ENCODE assay signal across 20 cellular contexts in the genomic region with DNA sequence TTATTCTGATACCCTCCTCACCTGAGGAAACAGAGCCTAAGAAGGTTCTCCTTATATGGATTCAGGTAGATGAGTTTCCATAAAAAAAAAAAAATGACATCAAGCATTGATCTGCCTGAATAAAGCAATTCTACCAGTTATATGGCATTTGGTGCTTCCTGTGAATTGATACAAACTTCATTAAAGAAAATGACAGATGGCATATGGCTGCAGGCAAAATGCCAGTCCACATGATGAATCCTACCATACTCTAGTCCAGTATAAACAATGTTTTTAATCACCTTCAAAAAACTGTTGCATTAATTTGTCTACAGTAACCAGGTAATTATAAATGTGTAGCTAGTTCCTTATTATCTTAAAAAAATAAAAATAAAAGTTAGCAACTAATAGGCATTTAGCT.
DNase-seq lines count a peak whose midpoint lies in the region; ATAC-seq and TF ChIP-seq lines count a peak whose summit lies in the region.
"Had no signal": no experiment of that assay in that cellular context is flagged by ENCODE, and none has a peak within 500 bp of the region (broad histone marks: within the 10 kb centered on the region; RNA-seq: fewer than 3 reads in every experiment).

No MANE protein-coding gene starts in this region.

- no peaks in the 10 kb centered on the region for H3K27me3 Mint-ChIP-seq in activated T-cell treated with anti-CD3 and anti-CD28 coated beads, Interleukin-2, amount 50 U/mL, for 4 hours (ENCODE audit: low read depth)
- H3K27me3 Mint-ChIP-seq: CD4-positive, alpha-beta memory T cell; T-cell had no signal

- H3K9me3 ChIP-seq in mucosa of descending colon: no peaks in the 10 kb centered on the region
- no peaks in the 10 kb centered on the region for H3K9me3 ChIP-seq in aorta (ENCODE audit: control insufficient read depth, low read length)

- H3K4me3 ChIP-seq in mucosa of descending colon (no peak overlapping the region), aorta (ENCODE audit: low read length in 2 of 2) (no peak overlapping the region)

- H3K4me1 Mint-ChIP-seq in activated T-cell treated with anti-CD3 and anti-CD28 coated beads, Interleukin-2, amount 50 U/mL, for 4 hours (ENCODE audit: low read depth): no peaks in the 10 kb centered on the region
- H3K4me1 Mint-ChIP-seq: CD4-positive, alpha-beta memory T cell; T-cell had no signal

- TF ChIP-seq CTCF in mucosa of descending colon (IDR thresholded peaks at IDR 0.05): no peak

- H3K36me3 ChIP-seq in mucosa of descending colon (ENCODE audit: low read depth): no peaks in the 10 kb centered on the region
- no peaks in the 10 kb centered on the region for H3K36me3 ChIP-seq in aorta (ENCODE audit: control insufficient read depth in 1 of 2, insufficient read depth in 2 of 2, low read length in 1 of 2)

- ATAC-seq in mucosa of descending colon: peak; percentile 15
- no peak for ATAC-seq in aorta (ENCODE audit: low FRiP score)
- ATAC-seq in activated T-cell treated with anti-CD3 and anti-CD28 coated beads, Interleukin-2, amount 50 U/mL, for 4 hours: no peak
- ATAC-seq: Panc1, T-cell had no signal

- H3K36me3 Mint-ChIP-seq in activated T-cell treated with anti-CD3 and anti-CD28 coated beads, Interleukin-2, amount 50 U/mL, for 4 hours (ENCODE audit: insufficient read depth): no peaks in the 10 kb centered on the region
- H3K36me3 Mint-ChIP-seq: CD4-positive, alpha-beta memory T cell; T-cell had no signal

- no peak overlapping the region for H3K4me3 Mint-ChIP-seq in activated T-cell treated with anti-CD3 and anti-CD28 coated beads, Interleukin-2, amount 50 U/mL, for 4 hours
- H3K4me3 Mint-ChIP-seq: CD4-positive, alpha-beta memory T cell; T-cell; T-helper 2 cell treated with Interferon-gamma antibody and Interleukin-4, amounts not matched to agents 5 μg/mL and 100 μg/mL, for 36 hours had no signal

- intact Hi-C loops in mucosa of descending colon (cut with DNase I, micrococcal nuclease): no loop called here
- intact Hi-C loops in aorta (cut with DNase I): no loop called here

- peak; percentile 65 for DNase-seq in DMS 273 treated with DMSO at 0.1 percent for 48 hours (lab: John Stamatoyannopoulos, UW)
- DNase-seq in NCI-H1694 (lab: John Stamatoyannopoulos, UW): peak; percentile 62
- DNase-seq in NCI-H524 (lab: John Stamatoyannopoulos, UW): peak; percentile 4 to 77
- DNase-seq in mucosa of descending colon: peak in 1 of 3 donors; percentile 58
- no peak for DNase-seq in aorta
- DNase-seq in activated T-cell treated with anti-CD3 and anti-CD28 coated beads, Interleukin-2, amount 50 U/mL, for 4 hours: no peak
- no peak for DNase-seq in medulla oblongata (ENCODE audit: extremely low spot score)
- DNase-seq: CD4-positive, alpha-beta memory T cell; COR-L47; DMS79; EL; GF-D8; KBM-7; NCI-H1930; NCI-H2107; NCI-H510A treated with DMSO at 0.1 percent for 48 hours; T-cell had no signal

- H3K4me1 ChIP-seq in mucosa of descending colon (ENCODE audit: low read depth) (no peaks in the 10 kb centered on the region), aorta (ENCODE audit: control insufficient read depth in 1 of 2, insufficient read depth in 2 of 2, low read length in 2 of 2) (no peaks in the 10 kb centered on the region)

- H3K27me3 ChIP-seq in aorta (ENCODE audit: control insufficient read depth in 1 of 2, insufficient read depth in 2 of 2, low read length in 1 of 2): no peaks in the 10 kb centered on the region

- H3K27ac ChIP-seq in aorta (ENCODE audit: low read depth in 1 of 2, low read length in 2 of 2): no peak overlapping the region
- H3K27ac ChIP-seq: RWPE1 had no signal

- H3K9me3 Mint-ChIP-seq in activated T-cell treated with anti-CD3 and anti-CD28 coated beads, Interleukin-2, amount 50 U/mL, for 4 hours: peaks cover 15% of the 10 kb centered on the region

Comparison
In these comparisons a context has a peak if more than half of its experiments do, and no peak if none do; other contexts are left out.
1. DNase-seq: peak in DMS 273 treated with DMSO at 0.1 percent for 48 hours (single experiment), NCI-H1694 (single experiment) and NCI-H524 (2 of 2); none in aorta (0 of 2), activated T-cell treated with anti-CD3 and anti-CD28 coated beads, Interleukin-2, amount 50 U/mL, for 4 hours (single experiment) and medulla oblongata (single experiment).